ENCODE assay signal across 1 cellular context in the genomic region with DNA sequence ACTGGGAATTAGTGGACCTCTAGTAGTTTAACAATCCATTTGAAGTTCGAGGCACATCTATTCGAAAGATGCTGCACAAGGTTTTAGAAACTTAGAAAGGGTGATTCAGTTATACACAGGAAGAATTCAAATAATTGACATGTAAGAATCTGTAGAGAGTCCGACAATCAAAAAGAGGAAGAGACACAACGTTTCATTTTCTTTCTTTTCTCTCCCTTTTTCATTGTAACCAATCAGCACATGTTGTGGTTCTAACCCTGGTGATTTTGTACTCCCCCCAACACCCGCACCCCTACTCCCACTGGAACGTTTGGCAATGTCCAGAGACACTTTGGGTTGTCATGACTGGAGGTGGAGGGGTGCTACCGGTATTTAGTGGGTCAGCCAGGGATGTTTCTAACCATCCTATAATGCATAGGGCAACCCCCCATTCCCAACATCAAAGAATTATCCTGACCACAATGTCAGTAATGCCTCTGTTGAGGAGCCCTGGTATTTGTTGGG.
TF ChIP-seq lines count a peak whose summit lies in the region.

No MANE protein-coding gene starts in this region.

TF ChIP-seq in SK-N-SH, 30 proteins besides CTCF, POLR2A, EP300 and RAD21:
- TF ChIP-seq, protein P1, sequence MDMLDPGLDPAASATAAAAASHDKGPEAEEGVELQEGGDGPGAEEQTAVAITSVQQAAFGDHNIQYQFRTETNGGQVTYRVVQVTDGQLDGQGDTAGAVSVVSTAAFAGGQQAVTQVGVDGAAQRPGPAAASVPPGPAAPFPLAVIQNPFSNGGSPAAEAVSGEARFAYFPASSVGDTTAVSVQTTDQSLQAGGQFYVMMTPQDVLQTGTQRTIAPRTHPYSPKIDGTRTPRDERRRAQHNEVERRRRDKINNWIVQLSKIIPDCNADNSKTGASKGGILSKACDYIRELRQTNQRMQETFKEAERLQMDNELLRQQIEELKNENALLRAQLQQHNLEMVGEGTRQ (IDR thresholded peaks at IDR 0.05; ENCODE audit: borderline replicate concordance, low read depth, low read length) = no peak
TF ChIP-seq in SK-N-SH: peak in this region for 0.
